8 cellular contexts compared by ENCODE assay signal in the genomic region with DNA sequence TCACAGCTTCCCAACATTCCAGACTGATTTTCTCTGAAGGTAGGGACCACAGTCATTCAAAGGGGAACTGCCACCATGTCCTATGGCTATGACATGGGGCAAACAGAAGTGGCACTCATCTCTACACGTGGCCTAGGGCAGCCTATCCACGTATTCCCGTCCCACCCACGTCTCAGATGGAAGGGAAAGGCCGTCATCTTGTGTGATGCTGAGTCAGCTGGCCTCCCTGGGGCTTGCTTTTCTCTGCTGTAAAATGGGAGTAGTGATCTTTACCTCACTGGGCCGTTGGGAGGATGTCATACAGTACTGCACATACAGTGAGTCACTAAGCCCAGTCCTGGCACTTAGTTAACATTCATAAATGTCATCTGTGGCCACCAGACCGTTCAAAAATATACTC.
A peak's percentile ranks its signal among the peaks of the same experiment; 100 is the strongest.
DNase-seq lines count a peak whose midpoint lies in the region; ATAC-seq and TF ChIP-seq lines count a peak whose summit lies in the region.

No MANE protein-coding gene starts in this region.

- H3K4me1 ChIP-seq in GM23248 (ENCODE audit: insufficient read depth) (peaks cover 28% of the 10 kb centered on the region), MM.1S (ENCODE audit: low read length) (peaks cover 4% of the 10 kb centered on the region; the same call in 1 of the 2 replicates)

- H2AFZ ChIP-seq in GM23248 (no peak overlapping the region), MM.1S (ENCODE audit: low read length) (no peak overlapping the region)

- DNase-seq in GM23248 (peak; percentile 52), fibroblast of mammary gland (ENCODE audit: low read depth) (peak; percentile 79), DMS53 treated with DMSO at 0.1 percent for 48 hours (lab: John Stamatoyannopoulos, UW; ENCODE audit: unreplicated experiment) (no peak), MM.1S (no peak)
- peak; percentile 74 for DNase-seq in activated CD8-positive, alpha-beta memory T cell treated with anti-CD3 and anti-CD28 coated beads for 24 hours
- DNase-seq in stimulated activated effector memory CD8-positive, alpha-beta T cell treated with anti-CD3 and anti-CD28 coated beads, Interleukin-12 subunit alpha, Interleukin-12 subunit beta, amount 100 ng/mL, for 72 hours (ENCODE audit: low spot score in 2 of 2): peak in 1 of 2 donors; percentile 83

- no peak overlapping the region for H3K4me3 ChIP-seq in GM23248
- H3K4me3 ChIP-seq in fibroblast of mammary gland (ENCODE audit: control insufficient read depth, low read depth, low read length): no peak overlapping the region
- H3K4me3 ChIP-seq in MM.1S (ENCODE audit: low read length): no peak overlapping the region

- TF ChIP-seq CTCF in fibroblast of mammary gland (conservative IDR thresholded peaks at IDR 0.05; ENCODE audit: control insufficient read depth, insufficient read depth, low read depth, low read length) (no peak), MM.1S (IDR thresholded peaks at IDR 0.05; ENCODE audit: low read length) (no peak)

- no peaks in the 10 kb centered on the region for H3K9me2 ChIP-seq in GM23248 (ENCODE audit: insufficient read depth)
- H3K9me2 ChIP-seq in MM.1S (replicated peaks; ENCODE audit: insufficient read depth, low read length): no peaks in the 10 kb centered on the region

- peak overlapping the region; percentile 82 for H3K4me3 Mint-ChIP-seq in stimulated activated effector memory CD8-positive, alpha-beta T cell treated with anti-CD3 and anti-CD28 coated beads, Interleukin-12 subunit alpha, Interleukin-12 subunit beta, amount 100 ng/mL, for 72 hours

- no peaks in the 10 kb centered on the region for H3K36me3 ChIP-seq in GM23248 (ENCODE audit: low read depth)
- H3K36me3 ChIP-seq in MM.1S (replicated peaks; ENCODE audit: insufficient read depth, low read length): no peaks in the 10 kb centered on the region

- H3K4me2 ChIP-seq in GM23248 (ENCODE audit: unreplicated experiment): no peak overlapping the region
- H3K4me2 ChIP-seq in MM.1S (ENCODE audit: low read depth, low read length): no peak overlapping the region

- 3 to 16% methylated on average over 7 of the region's 7 CpGs for WGBS in GM23248 (ENCODE audit: low coverage in 1 of 2, low lambda C conversion rate in 2 of 2, missing lambda C conversion rate in 2 of 2), 2 experiments

- peak; percentile 76 for ATAC-seq in stimulated activated effector memory CD8-positive, alpha-beta T cell treated with anti-CD3 and anti-CD28 coated beads, Interleukin-12 subunit alpha, Interleukin-12 subunit beta, amount 100 ng/mL, for 72 hours
- ATAC-seq in GM21529 (IDR thresholded peaks at IDR 0.05; ENCODE audit: unreplicated experiment) (no peak), GM21447 (IDR thresholded peaks at IDR 0.05; ENCODE audit: unreplicated experiment) (no peak)

- peaks cover 58% of the 10 kb centered on the region for H3K36me3 Mint-ChIP-seq in stimulated activated effector memory CD8-positive, alpha-beta T cell treated with anti-CD3 and anti-CD28 coated beads, Interleukin-12 subunit alpha, Interleukin-12 subunit beta, amount 100 ng/mL, for 72 hours

- in situ Hi-C loops in GM23248 (cut with MboI): no loop called here

- peak overlapping the region; percentile 95 for H3K27ac Mint-ChIP-seq in stimulated activated effector memory CD8-positive, alpha-beta T cell treated with anti-CD3 and anti-CD28 coated beads, Interleukin-12 subunit alpha, Interleukin-12 subunit beta, amount 100 ng/mL, for 72 hours

- H3F3A ChIP-seq in GM23248 (ENCODE audit: insufficient read depth): peaks cover 12% of the 10 kb centered on the region
- H3F3A ChIP-seq in MM.1S (ENCODE audit: insufficient read depth, low read length): no peaks in the 10 kb centered on the region; the same call in 1 of the 2 replicates

- H3K9me3 Mint-ChIP-seq in stimulated activated effector memory CD8-positive, alpha-beta T cell treated with anti-CD3 and anti-CD28 coated beads, Interleukin-12 subunit alpha, Interleukin-12 subunit beta, amount 100 ng/mL, for 72 hours: no peaks in the 10 kb centered on the region

- peaks cover 96% of the 10 kb centered on the region for H3K4me1 Mint-ChIP-seq in stimulated activated effector memory CD8-positive, alpha-beta T cell treated with anti-CD3 and anti-CD28 coated beads, Interleukin-12 subunit alpha, Interleukin-12 subunit beta, amount 100 ng/mL, for 72 hours

- H3K79me2 ChIP-seq in GM23248 (ENCODE audit: insufficient read depth) (peaks cover 76% of the 10 kb centered on the region), MM.1S (ENCODE audit: low read length) (peaks cover 99% of the 10 kb centered on the region)

- H3K9ac ChIP-seq in GM23248 (no peak overlapping the region), MM.1S (ENCODE audit: low read length) (no peak overlapping the region)

- no peaks in the 10 kb centered on the region for H3K9me3 ChIP-seq in GM23248 (ENCODE audit: low read depth)
- H3K9me3 ChIP-seq in MM.1S (replicated peaks; ENCODE audit: insufficient read depth, low read length): no peaks in the 10 kb centered on the region

- H3K27ac ChIP-seq in GM23248 (peak overlapping the region; percentile 71), MM.1S (ENCODE audit: low read length) (no peak overlapping the region)

- H3K27me3 ChIP-seq in GM23248 (replicated peaks; ENCODE audit: insufficient read depth) (no peaks in the 10 kb centered on the region), MM.1S (replicated peaks; ENCODE audit: insufficient read depth, low read length) (no peaks in the 10 kb centered on the region)

- H4K20me1 ChIP-seq in GM23248 (ENCODE audit: insufficient read depth) (no peaks in the 10 kb centered on the region), MM.1S (ENCODE audit: insufficient read depth, low read length) (peaks cover 17% of the 10 kb centered on the region)

Comparison
In these comparisons a context has a peak if more than half of its experiments do, and no peak if none do; other contexts are left out.
1. DNase-seq: peak in GM23248 (single experiment), activated CD8-positive, alpha-beta memory T cell treated with anti-CD3 and anti-CD28 coated beads for 24 hours (single experiment) and fibroblast of mammary gland (single experiment); none in DMS53 treated with DMSO at 0.1 percent for 48 hours (single experiment) and MM.1S (single experiment).